In genomic region chr2:109663721-109664120, GRCh38 we compare ENCODE assay signal across 9 cellular contexts. TPM values are rescaled to one million over a fixed set of nuclear protein-coding genes. Genes with fewer than 3 reads are reported as not detected.
A peak's percentile ranks its signal among the peaks of the same experiment; 100 is the strongest.
DNase-seq lines count a peak whose midpoint lies in the region; ATAC-seq, FAIRE-seq and TF ChIP-seq lines count a peak whose summit lies in the region.
"Had no signal": no experiment of that assay in that cellular context is flagged by ENCODE, and none has a peak within 500 bp of the region (broad histone marks: within the 10 kb centered on the region; RNA-seq: fewer than 3 reads in every experiment).

No MANE protein-coding gene starts in this region.

- no peak for TF ChIP-seq POLR2A in gastrocnemius medialis (IDR thresholded peaks at IDR 0.05)

- peak; percentile 64 to 98 (median 91) for ATAC-seq in heart right ventricle
- ATAC-seq in gastrocnemius medialis = peak; percentile 65 to 74
- ATAC-seq in GM18858 (IDR thresholded peaks at IDR 0.05; ENCODE audit: unreplicated experiment) = no peak

- H3K27me3 Mint-ChIP-seq in activated CD4-positive, alpha-beta memory T cell treated with anti-CD3 and anti-CD28 coated beads for 36 hours = peaks cover 14% of the 10 kb centered on the region
- H3K27me3 Mint-ChIP-seq in glutamatergic neuron (ENCODE audit: unreplicated experiment) = peaks cover 5% of the 10 kb centered on the region

- WGBS in heart right ventricle, 2 donors = 6 to 9% methylated on average over 4 of the region's 4 CpGs
- 45 to 69% (median 63%) methylated on average over 4 of the region's 4 CpGs for WGBS in small intestine, 3 donors

- H3K27ac ChIP-seq in heart right ventricle = peak overlapping the region in 1 of 10 donors; percentile 40
- no peak overlapping the region for H3K27ac ChIP-seq in gastrocnemius medialis
- no peak overlapping the region for H3K27ac ChIP-seq in small intestine (ENCODE audit: low read depth in 1 of 2, low read length in 1 of 2)

- H3K36me3 Mint-ChIP-seq in activated CD4-positive, alpha-beta memory T cell treated with anti-CD3 and anti-CD28 coated beads for 36 hours = no peaks in the 10 kb centered on the region
- H3K36me3 Mint-ChIP-seq in glutamatergic neuron (ENCODE audit: unreplicated experiment) = no peaks in the 10 kb centered on the region

- no peaks in the 10 kb centered on the region for H3K4me1 Mint-ChIP-seq in activated CD4-positive, alpha-beta memory T cell treated with anti-CD3 and anti-CD28 coated beads for 36 hours (ENCODE audit: low read depth)
- peaks cover 24% of the 10 kb centered on the region for H3K4me1 Mint-ChIP-seq in glutamatergic neuron (ENCODE audit: low read depth, unreplicated experiment)

- intact Hi-C loops in heart right ventricle (cut with DNase I) (loop anchor here in 2 of 10 donors (5.0 to 10.0 kb wide), 2 partner anchors 41 to 49 kb away; partner anchors contain the start of genes SEPTIN10 (in 1 of the 2) and SOWAHC (in 1 of the 2)), gastrocnemius medialis (cut with DNase I; ENCODE audit: low total_unique reads) (no loop called here)
- intact Hi-C loops in activated CD4-positive, alpha-beta memory T cell treated with anti-CD3 and anti-CD28 coated beads for 36 hours (cut with micrococcal nuclease) = loop anchor here (1.0 kb wide), 1 partner anchor 117 kb away; no protein-coding TSS in a partner anchor

- POLR2A ChIA-PET in activated CD4-positive, alpha-beta memory T cell treated with anti-CD3 and anti-CD28 coated beads for 36 hours (lab: Charles Lee) = no interaction called here

- H3K9me3 ChIP-seq in heart right ventricle = no peaks in the 10 kb centered on the region
- H3K9me3 ChIP-seq in gastrocnemius medialis = no peaks in the 10 kb centered on the region
- no peaks in the 10 kb centered on the region for H3K9me3 ChIP-seq in small intestine (ENCODE audit: control insufficient read depth, low read depth)

- H3K4me3 Mint-ChIP-seq in activated CD4-positive, alpha-beta memory T cell treated with anti-CD3 and anti-CD28 coated beads for 36 hours = no peak overlapping the region
- H3K4me3 Mint-ChIP-seq in glutamatergic neuron (ENCODE audit: unreplicated experiment) = no peak overlapping the region

- no peak overlapping the region for H3K27ac Mint-ChIP-seq in activated CD4-positive, alpha-beta memory T cell treated with anti-CD3 and anti-CD28 coated beads for 36 hours
- no peak overlapping the region for H3K27ac Mint-ChIP-seq in glutamatergic neuron (ENCODE audit: unreplicated experiment)

- H3K4me3 ChIP-seq in heart right ventricle (no peak overlapping the region), gastrocnemius medialis (no peak overlapping the region), small intestine (ENCODE audit: low read depth in 1 of 2, low read length in 2 of 2) (no peak overlapping the region)

- TF ChIP-seq CTCF in heart right ventricle (IDR thresholded peaks at IDR 0.05) = no peak
- no peak for TF ChIP-seq CTCF in gastrocnemius medialis (IDR thresholded peaks at IDR 0.05 in 4 of 5, conservative IDR thresholded peaks at IDR 0.05 in 1 of 5)
- TF ChIP-seq CTCF in glutamatergic neuron (IDR thresholded peaks at IDR 0.05; ENCODE audit: partially characterized antibody, unreplicated experiment) = no peak

- DNase-seq in HS-27A (ENCODE audit: low read depth) = peak; percentile 56
- DNase-seq in amniotic stem cell (lab: John Stamatoyannopoulos, UW) = peak; percentile 1
- DNase-seq in heart right ventricle = peak; percentile 31 to 82
- DNase-seq in gastrocnemius medialis = peak in 1 of 2 donors; percentile 14
- DNase-seq in activated CD4-positive, alpha-beta memory T cell treated with anti-CD3 and anti-CD28 coated beads for 36 hours = no peak
- DNase-seq in small intestine = no peak
- DNase-seq in glutamatergic neuron = no peak

- in situ Hi-C loops in gastrocnemius medialis (cut with MboI; ENCODE audit: low sequenced_read_pairs in 4 of 4) = no loop called here

- H3K4me1 ChIP-seq in heart right ventricle (peaks cover 0 to 15% (median 10%) of the 10 kb centered on the region in 9 donors), gastrocnemius medialis (peaks cover 4 to 6% of the 10 kb centered on the region in 2 donors), small intestine (ENCODE audit: control insufficient read depth in 2 of 2, insufficient read depth in 1 of 2, low read depth in 1 of 2, low read length in 1 of 2) (peaks cover 0 to 5% of the 10 kb centered on the region in 2 donors)

- H3K36me3 ChIP-seq in heart right ventricle (no peaks in the 10 kb centered on the region), gastrocnemius medialis (no peaks in the 10 kb centered on the region), small intestine (ENCODE audit: control insufficient read depth in 2 of 2, insufficient read depth in 2 of 2, low read length in 2 of 2) (no peaks in the 10 kb centered on the region)

- H3K27me3 ChIP-seq in heart right ventricle (no peaks in the 10 kb centered on the region), gastrocnemius medialis (no peaks in the 10 kb centered on the region), small intestine (ENCODE audit: control insufficient read depth in 2 of 2, insufficient read depth in 2 of 2, low read length in 2 of 2) (no peaks in the 10 kb centered on the region)

- FAIRE-seq in small intestine (lab: Jason Lieb, UNC) = no peak
- FAIRE-seq: endometrium had no signal

- H3K9me3 Mint-ChIP-seq in activated CD4-positive, alpha-beta memory T cell treated with anti-CD3 and anti-CD28 coated beads for 36 hours = no peaks in the 10 kb centered on the region
- H3K9me3 Mint-ChIP-seq in glutamatergic neuron (ENCODE audit: unreplicated experiment) = peaks cover 13% of the 10 kb centered on the region

- CTCF ChIA-PET in activated CD4-positive, alpha-beta memory T cell treated with anti-CD3 and anti-CD28 coated beads for 36 hours (lab: Charles Lee) = interaction anchor here (2.5 kb wide), 1 partner anchor 117 kb away, joined by 18 read pairs; no protein-coding TSS in a partner anchor

RNA-seq across cellular contexts. Expression of gene SOWAHC, which starts 49.6 kb away (rescaled TPM):
- total RNA-seq in heart right ventricle (1 to 10 TPM; 1.7 to 3.9 (median 2.1) TPM), gastrocnemius medialis (1 to 10 TPM in 1 of 4 donors, under 1 TPM in 3; 0.75 to 1.4 (median 0.96) TPM), glutamatergic neuron (ENCODE audit: unreplicated experiment) (12.9 TPM)
- polyA plus RNA-seq in heart right ventricle (1 to 10 TPM; 1.1 to 1.2 TPM), small intestine (1 to 10 TPM; 5.9 to 7.2 (median 6.9) TPM)
- total RNA-seq in activated CD4-positive, alpha-beta memory T cell treated with anti-CD3 and anti-CD28 coated beads for 36 hours = 1 to 10 TPM in 1 of 2 experiments, under 1 TPM in 1; 0.97 to 1.0 TPM

RNA-seq across cellular contexts. Expression of gene SEPTIN10, which starts 50.0 kb away (rescaled TPM):
- total RNA-seq in heart right ventricle (10 to 100 TPM; 39.8 to 61.0 (median 53.0) TPM), gastrocnemius medialis (10 to 100 TPM; 22.3 to 39.4 (median 29.6) TPM), glutamatergic neuron (ENCODE audit: unreplicated experiment) (75.2 TPM)
- polyA plus RNA-seq in heart right ventricle (10 to 100 TPM; 20.9 to 21.6 TPM), small intestine (10 to 100 TPM; 24.0 to 29.4 (median 28.2) TPM)
- total RNA-seq in activated CD4-positive, alpha-beta memory T cell treated with anti-CD3 and anti-CD28 coated beads for 36 hours = 1 to 10 TPM; 8.4 to 9.8 TPM

Comparison
In these comparisons a context has a peak if more than half of its experiments do, and no peak if none do; other contexts are left out.
1. DNase-seq: peak in HS-27A (single experiment), amniotic stem cell (single experiment) and heart right ventricle (2 of 2); none in activated CD4-positive, alpha-beta memory T cell treated with anti-CD3 and anti-CD28 coated beads for 36 hours (single experiment), small intestine (single experiment) and glutamatergic neuron (single experiment).